Comparison of ENCODE assay signal across 1 cellular context in the genomic region with DNA sequence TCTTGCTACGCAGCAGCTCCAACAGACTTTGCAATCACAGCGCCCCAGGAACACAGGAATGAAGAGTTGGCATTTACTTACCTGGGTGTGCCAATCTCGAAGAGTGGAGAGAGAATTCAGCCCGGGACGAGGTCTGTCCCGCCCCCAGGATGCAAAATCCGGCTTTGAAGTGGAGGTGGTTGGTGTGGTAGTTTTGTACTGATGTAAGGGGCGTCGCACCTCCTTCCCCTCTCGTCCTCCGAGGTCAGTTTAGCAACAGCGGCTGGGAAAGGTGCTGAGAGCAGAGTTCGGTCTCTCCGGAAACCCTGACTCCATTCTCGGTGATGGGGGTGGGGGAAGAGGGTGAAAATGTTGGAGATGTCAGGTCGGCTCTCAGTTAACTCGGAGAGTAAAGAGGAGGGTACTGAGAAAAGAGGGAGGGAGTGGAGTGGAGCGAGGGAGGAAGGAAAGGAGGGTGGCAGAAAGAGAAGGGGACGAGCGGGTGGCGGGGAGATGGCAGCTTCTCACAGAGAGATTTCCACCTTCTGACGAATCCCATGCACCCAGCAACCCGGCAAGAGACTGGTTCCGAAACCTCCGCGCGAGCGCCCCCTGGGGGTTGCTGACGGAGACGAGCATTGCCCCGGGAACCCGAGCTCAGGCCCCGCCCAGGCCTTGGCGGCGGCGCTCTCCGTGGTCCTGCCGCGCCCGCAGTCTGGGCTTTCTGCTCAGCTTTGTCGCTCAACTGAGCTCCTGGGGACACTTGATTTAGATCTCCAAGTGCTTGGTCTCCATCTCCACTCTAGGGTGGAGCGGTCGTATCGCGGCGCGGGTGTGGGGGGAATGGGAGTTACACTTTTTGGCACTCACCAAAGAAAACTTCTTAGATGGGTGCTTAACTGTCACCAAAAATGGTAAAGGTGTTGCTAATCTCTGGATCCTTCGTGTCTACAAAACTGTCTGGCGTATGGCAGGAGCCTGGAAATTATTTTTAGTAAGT.
TF ChIP-seq lines count a peak whose summit lies in the region.

A gene (minus strand): TSS at position 529 of the 979 bp plus-strand sequence.

TF ChIP-seq in HepG2, 621 proteins besides CTCF, POLR2A, EP300 and RAD21 (continued from another document and continues in another):
- TF ChIP-seq, protein P1, sequence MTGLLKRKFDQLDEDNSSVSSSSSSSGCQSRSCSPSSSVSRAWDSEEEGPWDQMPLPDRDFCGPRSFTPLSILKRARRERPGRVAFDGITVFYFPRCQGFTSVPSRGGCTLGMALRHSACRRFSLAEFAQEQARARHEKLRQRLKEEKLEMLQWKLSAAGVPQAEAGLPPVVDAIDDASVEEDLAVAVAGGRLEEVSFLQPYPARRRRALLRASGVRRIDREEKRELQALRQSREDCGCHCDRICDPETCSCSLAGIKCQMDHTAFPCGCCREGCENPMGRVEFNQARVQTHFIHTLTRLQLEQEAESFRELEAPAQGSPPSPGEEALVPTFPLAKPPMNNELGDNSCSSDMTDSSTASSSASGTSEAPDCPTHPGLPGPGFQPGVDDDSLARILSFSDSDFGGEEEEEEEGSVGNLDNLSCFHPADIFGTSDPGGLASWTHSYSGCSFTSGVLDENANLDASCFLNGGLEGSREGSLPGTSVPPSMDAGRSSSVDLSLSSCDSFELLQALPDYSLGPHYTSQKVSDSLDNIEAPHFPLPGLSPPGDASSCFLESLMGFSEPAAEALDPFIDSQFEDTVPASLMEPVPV (CRISPR knock-in tag; IDR thresholded peaks at IDR 0.05): 0 out of 2 replicates have a peak, but pooled peaks have one; percentile 50
- TF ChIP-seq SMARCC2 (IDR thresholded peaks at IDR 0.05) (no peak), TP53 (CRISPR knock-in tag; conservative IDR thresholded peaks at IDR 0.05) (0 out of 2 replicates have a peak, but pooled peaks have one; percentile 53), ZNF20 (CRISPR knock-in tag; IDR thresholded peaks at IDR 0.05) (no peak), POGZ (CRISPR knock-in tag; IDR thresholded peaks at IDR 0.05) (no peak), ZNF256 (CRISPR knock-in tag; conservative IDR thresholded peaks at IDR 0.05) (peak; percentile 91), ZNF331 (CRISPR knock-in tag; IDR thresholded peaks at IDR 0.05) (peak; percentile 88), ZNF709 (CRISPR knock-in tag; IDR thresholded peaks at IDR 0.05) (peak; percentile 64; the same call in 1 of the 2 replicates), ZBTB38 (CRISPR knock-in tag; IDR thresholded peaks at IDR 0.05) (peak; percentile 50; the same call in 1 of the 2 replicates), RXRB (CRISPR knock-in tag; IDR thresholded peaks at IDR 0.05; ENCODE audit: borderline replicate concordance) (0 out of 2 replicates have a peak, but pooled peaks have one; percentile 39), ZNF264 (CRISPR knock-in tag; IDR thresholded peaks at IDR 0.05) (peak; percentile 69; the same call in 1 of the 2 replicates), ZNF205 (CRISPR knock-in tag; IDR thresholded peaks at IDR 0.05) (no peak), PCBP1 (IDR thresholded peaks at IDR 0.05; ENCODE audit: borderline replicate concordance, low read depth, low read length) (no peak), AHR (CRISPR knock-in tag; IDR thresholded peaks at IDR 0.05) (peak; percentile 69; the same call in 1 of the 2 replicates), ZNF644 (CRISPR knock-in tag; IDR thresholded peaks at IDR 0.05; ENCODE audit: low read depth) (no peak), ZNF607 (CRISPR knock-in tag; IDR thresholded peaks at IDR 0.05; ENCODE audit: borderline replicate concordance) (0 out of 2 replicates have a peak, but pooled peaks have one; percentile 75), FOXO1 (CRISPR knock-in tag; IDR thresholded peaks at IDR 0.05) (peak; percentile 43; the same call in 1 of the 2 replicates), SRF (IDR thresholded peaks at IDR 0.05; ENCODE audit: low read depth, low read length) (no peak), ZNF878 (CRISPR knock-in tag; IDR thresholded peaks at IDR 0.05) (peak; percentile 92), ZNF546 (CRISPR knock-in tag; conservative IDR thresholded peaks at IDR 0.05) (peak; percentile 85; the same call in 1 of the 2 replicates), GTF2F1 (IDR thresholded peaks at IDR 0.05; ENCODE audit: low read length) (no peak), GATAD2A (CRISPR knock-in tag; IDR thresholded peaks at IDR 0.05) (peak; percentile 17; the same call in 1 of the 2 replicates), ZNF782 (CRISPR knock-in tag; IDR thresholded peaks at IDR 0.05; ENCODE audit: borderline replicate concordance) (no peak), HNRNPLL (IDR thresholded peaks at IDR 0.05; ENCODE audit: low read depth, low read length, poor library complexity, severe bottlenecking) (peak; percentile 50), ZNF564 (CRISPR knock-in tag; IDR thresholded peaks at IDR 0.05) (peak; percentile 76), NFIC (IDR thresholded peaks at IDR 0.05; ENCODE audit: low read length) (no peak), MXI1 (IDR thresholded peaks at IDR 0.05; ENCODE audit: borderline replicate concordance, low read depth, low read length) (no peak), NPAS2 (CRISPR knock-in tag; IDR thresholded peaks at IDR 0.05; ENCODE audit: borderline replicate concordance) (no peak), REPIN1 (CRISPR knock-in tag; IDR thresholded peaks at IDR 0.05; ENCODE audit: borderline replicate concordance, low read depth) (peak; percentile 82), MED8 (CRISPR knock-in tag; IDR thresholded peaks at IDR 0.05; ENCODE audit: insufficient replicate concordance) (no peak), ZNF547 (CRISPR knock-in tag; IDR thresholded peaks at IDR 0.05) (no peak; the same call in 1 of the 2 replicates), IRF2 (CRISPR knock-in tag; IDR thresholded peaks at IDR 0.05) (peak; percentile 65), YY1 (IDR thresholded peaks at IDR 0.05; ENCODE audit: insufficient read depth, insufficient replicate concordance, low read depth, low read length) (peak; percentile 34), ONECUT2 (CRISPR knock-in tag; IDR thresholded peaks at IDR 0.05) (peak; percentile 60; the same call in 1 of the 2 replicates), SSRP1 (CRISPR knock-in tag; IDR thresholded peaks at IDR 0.05) (no peak), AGO2 (optimal IDR thresholded peaks at IDR 0.05; ENCODE audit: low read depth, low read length) (no peak)
- TF ChIP-seq, protein P2, sequence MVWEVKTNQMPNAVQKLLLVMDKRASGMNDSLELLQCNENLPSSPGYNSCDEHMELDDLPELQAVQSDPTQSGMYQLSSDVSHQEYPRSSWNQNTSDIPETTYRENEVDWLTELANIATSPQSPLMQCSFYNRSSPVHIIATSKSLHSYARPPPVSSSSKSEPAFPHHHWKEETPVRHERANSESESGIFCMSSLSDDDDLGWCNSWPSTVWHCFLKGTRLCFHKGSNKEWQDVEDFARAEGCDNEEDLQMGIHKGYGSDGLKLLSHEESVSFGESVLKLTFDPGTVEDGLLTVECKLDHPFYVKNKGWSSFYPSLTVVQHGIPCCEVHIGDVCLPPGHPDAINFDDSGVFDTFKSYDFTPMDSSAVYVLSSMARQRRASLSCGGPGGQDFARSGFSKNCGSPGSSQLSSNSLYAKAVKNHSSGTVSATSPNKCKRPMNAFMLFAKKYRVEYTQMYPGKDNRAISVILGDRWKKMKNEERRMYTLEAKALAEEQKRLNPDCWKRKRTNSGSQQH (CRISPR knock-in tag; IDR thresholded peaks at IDR 0.05; ENCODE audit: low read depth): 0 out of 2 replicates have a peak, but pooled peaks have one; percentile 39
- TF ChIP-seq, protein P3, sequence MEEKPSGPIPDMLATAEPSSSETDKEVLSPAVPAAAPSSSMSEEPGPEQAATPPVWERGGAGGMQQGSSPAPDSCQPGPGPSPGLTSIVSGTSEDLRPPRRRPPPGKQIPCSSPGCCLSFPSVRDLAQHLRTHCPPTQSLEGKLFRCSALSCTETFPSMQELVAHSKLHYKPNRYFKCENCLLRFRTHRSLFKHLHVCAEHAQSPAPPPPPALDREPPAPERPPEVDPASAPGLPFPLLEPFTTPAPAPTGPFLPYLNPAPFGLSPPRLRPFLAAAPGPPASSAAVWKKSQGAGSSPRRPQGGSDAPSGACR (CRISPR knock-in tag; IDR thresholded peaks at IDR 0.05): no peak
- TF ChIP-seq, protein P4, sequence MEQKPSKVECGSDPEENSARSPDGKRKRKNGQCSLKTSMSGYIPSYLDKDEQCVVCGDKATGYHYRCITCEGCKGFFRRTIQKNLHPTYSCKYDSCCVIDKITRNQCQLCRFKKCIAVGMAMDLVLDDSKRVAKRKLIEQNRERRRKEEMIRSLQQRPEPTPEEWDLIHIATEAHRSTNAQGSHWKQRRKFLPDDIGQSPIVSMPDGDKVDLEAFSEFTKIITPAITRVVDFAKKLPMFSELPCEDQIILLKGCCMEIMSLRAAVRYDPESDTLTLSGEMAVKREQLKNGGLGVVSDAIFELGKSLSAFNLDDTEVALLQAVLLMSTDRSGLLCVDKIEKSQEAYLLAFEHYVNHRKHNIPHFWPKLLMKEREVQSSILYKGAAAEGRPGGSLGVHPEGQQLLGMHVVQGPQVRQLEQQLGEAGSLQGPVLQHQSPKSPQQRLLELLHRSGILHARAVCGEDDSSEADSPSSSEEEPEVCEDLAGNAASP (CRISPR knock-in tag; IDR thresholded peaks at IDR 0.05; ENCODE audit: borderline replicate concordance): peak; percentile 53; the same call in 1 of the 2 replicates
- TF ChIP-seq, protein P5, sequence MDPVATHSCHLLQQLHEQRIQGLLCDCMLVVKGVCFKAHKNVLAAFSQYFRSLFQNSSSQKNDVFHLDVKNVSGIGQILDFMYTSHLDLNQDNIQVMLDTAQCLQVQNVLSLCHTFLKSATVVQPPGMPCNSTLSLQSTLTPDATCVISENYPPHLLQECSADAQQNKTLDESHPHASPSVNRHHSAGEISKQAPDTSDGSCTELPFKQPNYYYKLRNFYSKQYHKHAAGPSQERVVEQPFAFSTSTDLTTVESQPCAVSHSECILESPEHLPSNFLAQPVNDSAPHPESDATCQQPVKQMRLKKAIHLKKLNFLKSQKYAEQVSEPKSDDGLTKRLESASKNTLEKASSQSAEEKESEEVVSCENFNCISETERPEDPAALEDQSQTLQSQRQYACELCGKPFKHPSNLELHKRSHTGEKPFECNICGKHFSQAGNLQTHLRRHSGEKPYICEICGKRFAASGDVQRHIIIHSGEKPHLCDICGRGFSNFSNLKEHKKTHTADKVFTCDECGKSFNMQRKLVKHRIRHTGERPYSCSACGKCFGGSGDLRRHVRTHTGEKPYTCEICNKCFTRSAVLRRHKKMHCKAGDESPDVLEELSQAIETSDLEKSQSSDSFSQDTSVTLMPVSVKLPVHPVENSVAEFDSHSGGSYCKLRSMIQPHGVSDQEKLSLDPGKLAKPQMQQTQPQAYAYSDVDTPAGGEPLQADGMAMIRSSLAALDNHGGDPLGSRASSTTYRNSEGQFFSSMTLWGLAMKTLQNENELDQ (CRISPR knock-in tag; IDR thresholded peaks at IDR 0.05; ENCODE audit: borderline replicate concordance): 0 out of 2 replicates have a peak, but pooled peaks have one; percentile 72
- TF ChIP-seq, protein P6, sequence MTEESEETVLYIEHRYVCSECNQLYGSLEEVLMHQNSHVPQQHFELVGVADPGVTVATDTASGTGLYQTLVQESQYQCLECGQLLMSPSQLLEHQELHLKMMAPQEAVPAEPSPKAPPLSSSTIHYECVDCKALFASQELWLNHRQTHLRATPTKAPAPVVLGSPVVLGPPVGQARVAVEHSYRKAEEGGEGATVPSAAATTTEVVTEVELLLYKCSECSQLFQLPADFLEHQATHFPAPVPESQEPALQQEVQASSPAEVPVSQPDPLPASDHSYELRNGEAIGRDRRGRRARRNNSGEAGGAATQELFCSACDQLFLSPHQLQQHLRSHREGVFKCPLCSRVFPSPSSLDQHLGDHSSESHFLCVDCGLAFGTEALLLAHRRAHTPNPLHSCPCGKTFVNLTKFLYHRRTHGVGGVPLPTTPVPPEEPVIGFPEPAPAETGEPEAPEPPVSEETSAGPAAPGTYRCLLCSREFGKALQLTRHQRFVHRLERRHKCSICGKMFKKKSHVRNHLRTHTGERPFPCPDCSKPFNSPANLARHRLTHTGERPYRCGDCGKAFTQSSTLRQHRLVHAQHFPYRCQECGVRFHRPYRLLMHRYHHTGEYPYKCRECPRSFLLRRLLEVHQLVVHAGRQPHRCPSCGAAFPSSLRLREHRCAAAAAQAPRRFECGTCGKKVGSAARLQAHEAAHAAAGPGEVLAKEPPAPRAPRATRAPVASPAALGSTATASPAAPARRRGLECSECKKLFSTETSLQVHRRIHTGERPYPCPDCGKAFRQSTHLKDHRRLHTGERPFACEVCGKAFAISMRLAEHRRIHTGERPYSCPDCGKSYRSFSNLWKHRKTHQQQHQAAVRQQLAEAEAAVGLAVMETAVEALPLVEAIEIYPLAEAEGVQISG (CRISPR knock-in tag; IDR thresholded peaks at IDR 0.05): peak; percentile 76
- TF ChIP-seq, protein P7, sequence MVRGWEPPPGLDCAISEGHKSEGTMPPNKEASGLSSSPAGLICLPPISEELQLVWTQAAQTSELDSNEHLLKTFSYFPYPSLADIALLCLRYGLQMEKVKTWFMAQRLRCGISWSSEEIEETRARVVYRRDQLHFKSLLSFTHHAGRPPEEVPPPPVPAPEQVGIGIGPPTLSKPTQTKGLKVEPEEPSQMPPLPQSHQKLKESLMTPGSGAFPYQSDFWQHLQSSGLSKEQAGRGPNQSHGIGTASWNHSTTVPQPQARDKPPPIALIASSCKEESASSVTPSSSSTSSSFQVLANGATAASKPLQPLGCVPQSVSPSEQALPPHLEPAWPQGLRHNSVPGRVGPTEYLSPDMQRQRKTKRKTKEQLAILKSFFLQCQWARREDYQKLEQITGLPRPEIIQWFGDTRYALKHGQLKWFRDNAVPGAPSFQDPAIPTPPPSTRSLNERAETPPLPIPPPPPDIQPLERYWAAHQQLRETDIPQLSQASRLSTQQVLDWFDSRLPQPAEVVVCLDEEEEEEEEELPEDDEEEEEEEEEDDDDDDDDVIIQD (CRISPR knock-in tag; IDR thresholded peaks at IDR 0.05; ENCODE audit: low read depth): 0 out of 2 replicates have a peak, but pooled peaks have one; percentile 37
- TF ChIP-seq, protein P8, sequence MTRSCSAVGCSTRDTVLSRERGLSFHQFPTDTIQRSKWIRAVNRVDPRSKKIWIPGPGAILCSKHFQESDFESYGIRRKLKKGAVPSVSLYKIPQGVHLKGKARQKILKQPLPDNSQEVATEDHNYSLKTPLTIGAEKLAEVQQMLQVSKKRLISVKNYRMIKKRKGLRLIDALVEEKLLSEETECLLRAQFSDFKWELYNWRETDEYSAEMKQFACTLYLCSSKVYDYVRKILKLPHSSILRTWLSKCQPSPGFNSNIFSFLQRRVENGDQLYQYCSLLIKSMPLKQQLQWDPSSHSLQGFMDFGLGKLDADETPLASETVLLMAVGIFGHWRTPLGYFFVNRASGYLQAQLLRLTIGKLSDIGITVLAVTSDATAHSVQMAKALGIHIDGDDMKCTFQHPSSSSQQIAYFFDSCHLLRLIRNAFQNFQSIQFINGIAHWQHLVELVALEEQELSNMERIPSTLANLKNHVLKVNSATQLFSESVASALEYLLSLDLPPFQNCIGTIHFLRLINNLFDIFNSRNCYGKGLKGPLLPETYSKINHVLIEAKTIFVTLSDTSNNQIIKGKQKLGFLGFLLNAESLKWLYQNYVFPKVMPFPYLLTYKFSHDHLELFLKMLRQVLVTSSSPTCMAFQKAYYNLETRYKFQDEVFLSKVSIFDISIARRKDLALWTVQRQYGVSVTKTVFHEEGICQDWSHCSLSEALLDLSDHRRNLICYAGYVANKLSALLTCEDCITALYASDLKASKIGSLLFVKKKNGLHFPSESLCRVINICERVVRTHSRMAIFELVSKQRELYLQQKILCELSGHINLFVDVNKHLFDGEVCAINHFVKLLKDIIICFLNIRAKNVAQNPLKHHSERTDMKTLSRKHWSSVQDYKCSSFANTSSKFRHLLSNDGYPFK (CRISPR knock-in tag; IDR thresholded peaks at IDR 0.05; ENCODE audit: borderline replicate concordance): no peak
